ENCODE assay signal across 1 cellular context in the genomic region with DNA sequence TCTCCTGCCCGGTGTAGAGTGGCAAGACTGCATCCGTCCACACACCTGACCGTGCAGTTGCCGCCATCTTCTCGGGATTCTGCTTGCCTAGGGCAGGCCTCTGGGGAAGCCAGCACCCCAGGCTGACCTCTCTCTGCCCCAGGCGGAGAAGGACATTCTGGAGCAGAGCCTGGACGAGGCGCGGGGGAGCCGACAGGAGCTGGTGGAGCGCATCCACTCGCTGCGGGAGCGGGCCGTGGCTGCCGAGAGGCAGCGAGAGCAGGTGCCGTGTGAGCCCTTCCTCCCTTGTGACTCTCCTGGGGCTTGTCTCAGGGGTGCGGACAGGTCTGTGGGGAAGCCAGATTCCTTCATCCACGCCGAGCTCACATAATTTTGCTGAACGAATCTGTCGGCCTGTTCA.
TF ChIP-seq lines count a peak whose summit lies in the region.

No MANE protein-coding gene starts in this region.

TF ChIP-seq in K562, 482 proteins besides CTCF, POLR2A, EP300 and RAD21:
- TF ChIP-seq EZH2 (IDR thresholded peaks at IDR 0.05; ENCODE audit: borderline replicate concordance, low read depth, low read length) (0 out of 2 replicates have a peak, but pooled peaks have one; percentile 36), CBX2 (IDR thresholded peaks at IDR 0.05; ENCODE audit: insufficient read depth, low read length, poor library complexity, severe bottlenecking) (no peak)
